ENCODE assay signal across 26 cellular contexts in genomic region chr9:35348109-35348508, GRCh38.
"Had no signal": no experiment of that assay in that cellular context is flagged by ENCODE, and none has a peak within 500 bp of the region (broad histone marks: within the 10 kb centered on the region; RNA-seq: fewer than 3 reads in every experiment).

No MANE protein-coding gene starts in this region.

- DNase-seq: heart left ventricle; hypothalamus; islet precursor cell; mesendoderm; naive B cell; natural killer cell; nephron progenitor cell; occipital lobe; psoas muscle; stimulated activated CD4-positive, alpha-beta T cell treated with anti-CD3 and anti-CD28 coated beads, Interleukin-12 subunit alpha, Interleukin-12 subunit beta, amount 100 ng/mL, for 4 hours; stimulated activated CD4-positive, alpha-beta T cell treated with anti-CD3 and anti-CD28 coated beads, Interleukin-15, amount 100 ng/mL, for 24 hours; stimulated activated CD4-positive, alpha-beta T cell treated with anti-CD3 and anti-CD28 coated beads, Interleukin-2, amount 100 ng/mL, for 24 hours; stimulated activated CD4-positive, alpha-beta T cell treated with anti-CD3 and anti-CD28 coated beads, Interleukin-4, amount 100 ng/mL, for 1 hour; stimulated activated naive B cell treated with anti-CD40 and anti-IgM and Interleukin-4, amounts not matched to agents 10 μg/mL and 1 μg/mL and 100 μg/mL, for 72 hours; stimulated activated naive CD8-positive, alpha-beta T cell treated with anti-CD3 and anti-CD28 coated beads, Interleukin-15, Interleukin-2, amounts not matched to agents 100 U/mL and 50 U/mL, for 24 hours; stomach; tibial artery; trophoblast cell; upper lobe of right lung had no signal

- H3K4me1 ChIP-seq: neural progenitor cell, parathyroid adenoma had no signal

- H3K27me3 ChIP-seq: heart left ventricle, neural progenitor cell, neutrophil, stomach, tibial artery, upper lobe of right lung had no signal

- ATAC-seq: natural killer cell; psoas muscle; sciatic nerve; stimulated activated naive B cell treated with anti-CD40 and anti-IgM and Interleukin-4, amounts not matched to agents 10 μg/mL and 1 μg/mL and 100 μg/mL, for 72 hours; stimulated activated naive CD8-positive, alpha-beta T cell treated with anti-CD3 and anti-CD28 coated beads, Interleukin-15, Interleukin-2, amounts not matched to agents 100 U/mL and 50 U/mL, for 24 hours; upper lobe of right lung had no signal

- H3K9me3 ChIP-seq: heart left ventricle, neutrophil, psoas muscle, stomach, thoracic aorta, tibial artery, upper lobe of right lung had no signal

- H3K36me3 ChIP-seq: heart left ventricle, neural progenitor cell, neutrophil had no signal

- H3K27ac ChIP-seq: neural progenitor cell, neutrophil, parathyroid adenoma, psoas muscle, stomach, thoracic aorta, tibial artery, upper lobe of right lung had no signal

- H3K4me3 ChIP-seq: heart left ventricle, lung, neural progenitor cell, psoas muscle, skin epidermis, stomach, thoracic aorta, tibial artery, upper lobe of right lung had no signal
